Comparison of ENCODE assay signal across 12 cellular contexts in genomic region chr7:127158659-127159058, GRCh38.
DNase-seq lines count a peak whose midpoint lies in the region; ATAC-seq, FAIRE-seq and TF ChIP-seq lines count a peak whose summit lies in the region.
"Had no signal": no experiment of that assay in that cellular context is flagged by ENCODE, and none has a peak within 500 bp of the region (broad histone marks: within the 10 kb centered on the region; RNA-seq: fewer than 3 reads in every experiment).

No MANE protein-coding gene starts in this region.

- H3K79me2 ChIP-seq in K562 (ENCODE audit: control insufficient read depth, insufficient read depth, low read length) = no peaks in the 10 kb centered on the region

- TF ChIP-seq POLR2A in K562 (conservative IDR thresholded peaks at IDR 0.05) = no peak
- TF ChIP-seq POLR2A in esophagus squamous epithelium (IDR thresholded peaks at IDR 0.05) = no peak
- TF ChIP-seq POLR2A in sigmoid colon (IDR thresholded peaks at IDR 0.05) = no peak

- H3K9ac ChIP-seq in K562 (ENCODE audit: insufficient read depth in 1 of 2, low read depth in 2 of 2, low read length in 2 of 2) = no peak overlapping the region

- POLR2A ChIA-PET in K562 (lab: Yijun Ruan, JAX) = no interaction called here

- H3K36me3 ChIP-seq in K562 (ENCODE audit: control insufficient read depth, insufficient read depth, low read length) (no peaks in the 10 kb centered on the region), esophagus squamous epithelium (no peaks in the 10 kb centered on the region), sigmoid colon (no peaks in the 10 kb centered on the region)
- H3K36me3 ChIP-seq: stomach had no signal

- H4K20me1 ChIP-seq in K562 (replicated peaks; ENCODE audit: control insufficient read depth, insufficient read depth, low read length) = no peaks in the 10 kb centered on the region

- peaks cover 0 to 2% (median 0%) of the 10 kb centered on the region in 3 donors for H3K27me3 Mint-ChIP-seq in CD14-positive monocyte (ENCODE audit: low read depth in 3 of 3)

- peak; percentile 51 for ATAC-seq in GM18909 (IDR thresholded peaks at IDR 0.05; ENCODE audit: poor library complexity, unreplicated experiment)
- peak; percentile 59 for ATAC-seq in HG03565 (IDR thresholded peaks at IDR 0.05; ENCODE audit: unreplicated experiment)
- ATAC-seq in K562 = peak; percentile 71

- no peak for TF ChIP-seq EP300 in K562 (IDR thresholded peaks at IDR 0.05; ENCODE audit: low read length)
- no peak for TF ChIP-seq EP300 in sigmoid colon (IDR thresholded peaks at IDR 0.05)

- BruUV-seq in K562 (replicated peaks; lab: Mats Ljungman, UMichigan) = no TSS peak

- no peak overlapping the region for H3K27ac ChIP-seq in K562 (ENCODE audit: extremely low read depth, low read depth, low read length)
- H3K27ac ChIP-seq in esophagus squamous epithelium = no peak overlapping the region
- H3K27ac ChIP-seq in sigmoid colon = no peak overlapping the region
- H3K27ac ChIP-seq: stomach had no signal

- in situ Hi-C loops in K562 (cut with MboI) = no loop called here

- no peaks in the 10 kb centered on the region for H3K4me1 Mint-ChIP-seq in CD14-positive monocyte
- H3K4me1 Mint-ChIP-seq: immature natural killer cell had no signal

- FAIRE-seq in K562 (lab: Jason Lieb, UNC) = peak; percentile 79

- WGBS in K562 (ENCODE audit: insufficient coverage, low coverage, missing lambda C conversion rate) = 0% methylated on average over 3 of the region's 3 CpGs
- 56 to 71% methylated on average over 2 of the region's 3 CpGs for WGBS in esophagus squamous epithelium, 2 donors
- 81 to 92% methylated on average over 3 of the region's 3 CpGs for WGBS in sigmoid colon, 2 donors

- TF ChIP-seq CTCF in CD14-positive monocyte (IDR thresholded peaks at IDR 0.05) (peak; percentile 12), K562 (IDR thresholded peaks at IDR 0.05 in 2 of 3, conservative IDR thresholded peaks at IDR 0.05 in 1 of 3; ENCODE audit: insufficient read depth in 2 of 3, low read depth in 1 of 3, low read length in 3 of 3) (peak in 2 of 3 experiments; percentile 41 to 55; a peak in 4 of 6 replicates), esophagus squamous epithelium (IDR thresholded peaks at IDR 0.05) (peak in 1 of 6 experiments; percentile 12), sigmoid colon (IDR thresholded peaks at IDR 0.05) (no peak)

- no peak overlapping the region for H3K4me2 ChIP-seq in K562 (ENCODE audit: insufficient read depth, low read length)

- H3K9me3 ChIP-seq in K562 (replicated peaks; ENCODE audit: control insufficient read depth, insufficient read depth, low read depth, low read length) (no peaks in the 10 kb centered on the region), esophagus squamous epithelium (no peaks in the 10 kb centered on the region), sigmoid colon (no peaks in the 10 kb centered on the region)

- no peaks in the 10 kb centered on the region for H3K36me3 Mint-ChIP-seq in CD14-positive monocyte
- H3K36me3 Mint-ChIP-seq: immature natural killer cell had no signal

- CTCF ChIA-PET in K562 (lab: Yijun Ruan, JAX; ENCODE audit: low intra/inter-chr PET ratio) = interaction anchor here (0.6 kb wide), 1 partner anchor 22 kb away, joined by 3 read pairs; no protein-coding TSS in a partner anchor

- no peaks in the 10 kb centered on the region for H3K4me1 ChIP-seq in K562 (replicated peaks in 1 of 2; ENCODE audit: control insufficient read depth in 2 of 2, insufficient read depth in 2 of 2, low read length in 2 of 2)
- no peaks in the 10 kb centered on the region for H3K4me1 ChIP-seq in esophagus squamous epithelium
- H3K4me1 ChIP-seq in sigmoid colon = no peaks in the 10 kb centered on the region
- H3K4me1 ChIP-seq: stomach had no signal

- H3K27me3 ChIP-seq in K562 (ENCODE audit: control insufficient read depth in 2 of 2, insufficient read depth in 2 of 2, low read length in 2 of 2) (no peaks in the 10 kb centered on the region), esophagus squamous epithelium (no peaks in the 10 kb centered on the region), sigmoid colon (no peaks in the 10 kb centered on the region)
- H3K27me3 ChIP-seq: stomach had no signal

- no peaks in the 10 kb centered on the region for H3K9me1 ChIP-seq in K562 (ENCODE audit: control insufficient read depth, insufficient read depth, low read length)

- no peak for DNase-seq in CD14-positive monocyte (ENCODE audit: low spot score)
- peak in 3 of 4 experiments; percentile 12 to 24 (median 16) for DNase-seq in K562 (ENCODE audit: extremely low read depth in 1 of 4, low spot score in 3 of 4)
- DNase-seq in esophagus squamous epithelium (lab: John Stamatoyannopoulos, UW) = no peak
- no peak for DNase-seq in sigmoid colon
- no peak for DNase-seq in KG1 (lab: John Stamatoyannopoulos, UW)
- no peak for DNase-seq in NCI-H1694 treated with DMSO at 0.1 percent for 48 hours (lab: John Stamatoyannopoulos, UW)
- DNase-seq: activated CD4-positive, alpha-beta T cell treated with anti-CD3 and anti-CD28 coated beads for 4 hours; immature natural killer cell; NCI-H510A; stomach had no signal

- intact Hi-C loops in CD14-positive monocyte (cut with micrococcal nuclease) = no loop called here
- intact Hi-C loops in K562 (cut with micrococcal nuclease) = no loop called here
- intact Hi-C loops in esophagus squamous epithelium (cut with DNase I) = no loop called here
- intact Hi-C loops in sigmoid colon (cut with DNase I) = no loop called here

- peaks cover 0 to 5% (median 0%) of the 10 kb centered on the region in 7 donors for H3K9me3 Mint-ChIP-seq in CD14-positive monocyte

- no peak overlapping the region for H3K27ac Mint-ChIP-seq in CD14-positive monocyte
- H3K27ac Mint-ChIP-seq: immature natural killer cell had no signal

- TF ChIP-seq RAD21 in K562 (CRISPR knock-in tag; conservative IDR thresholded peaks at IDR 0.05 in 1 of 2, IDR thresholded peaks at IDR 0.05 in 1 of 2) = peak in 1 of 2 experiments; percentile 10; a peak in 1 of 4 replicates

- H2AFZ ChIP-seq in K562 (ENCODE audit: low read depth, low read length) = no peak overlapping the region

- no peak overlapping the region for H3K4me3 Mint-ChIP-seq in CD14-positive monocyte
- H3K4me3 Mint-ChIP-seq: immature natural killer cell had no signal

- H3K4me3 ChIP-seq in K562 (no peak overlapping the region), esophagus squamous epithelium (no peak overlapping the region), sigmoid colon (no peak overlapping the region)
- H3K4me3 ChIP-seq: stomach had no signal

TF ChIP-seq in K562, 482 proteins besides CTCF, POLR2A, EP300 and RAD21:
- TF ChIP-seq HDAC6 (IDR thresholded peaks at IDR 0.05; ENCODE audit: low read depth, low read length) (no peak), MITF (IDR thresholded peaks at IDR 0.05) (no peak), TOE1 (IDR thresholded peaks at IDR 0.05; ENCODE audit: borderline replicate concordance) (no peak), TOE1 (CRISPR knock-in tag; IDR thresholded peaks at IDR 0.05; ENCODE audit: borderline replicate concordance, low read depth) (no peak), ZFP36 (IDR thresholded peaks at IDR 0.05; ENCODE audit: low read depth, low read length, partially characterized antibody) (no peak), ATF1 (CRISPR knock-in tag; IDR thresholded peaks at IDR 0.05) (no peak), ATF1 (tag; IDR thresholded peaks at IDR 0.05) (no peak), ETV6 (IDR thresholded peaks at IDR 0.05; ENCODE audit: borderline replicate concordance in 1 of 2, low read depth in 2 of 2, low read length in 1 of 2) (no peak), ETV6 (CRISPR knock-in tag; IDR thresholded peaks at IDR 0.05; ENCODE audit: borderline replicate concordance) (no peak), SRSF3 (IDR thresholded peaks at IDR 0.05; ENCODE audit: insufficient read depth, low read length) (no peak), CSDE1 (IDR thresholded peaks at IDR 0.05) (no peak), YBX1 (IDR thresholded peaks at IDR 0.05) (no peak)
- TF ChIP-seq, protein P1, sequence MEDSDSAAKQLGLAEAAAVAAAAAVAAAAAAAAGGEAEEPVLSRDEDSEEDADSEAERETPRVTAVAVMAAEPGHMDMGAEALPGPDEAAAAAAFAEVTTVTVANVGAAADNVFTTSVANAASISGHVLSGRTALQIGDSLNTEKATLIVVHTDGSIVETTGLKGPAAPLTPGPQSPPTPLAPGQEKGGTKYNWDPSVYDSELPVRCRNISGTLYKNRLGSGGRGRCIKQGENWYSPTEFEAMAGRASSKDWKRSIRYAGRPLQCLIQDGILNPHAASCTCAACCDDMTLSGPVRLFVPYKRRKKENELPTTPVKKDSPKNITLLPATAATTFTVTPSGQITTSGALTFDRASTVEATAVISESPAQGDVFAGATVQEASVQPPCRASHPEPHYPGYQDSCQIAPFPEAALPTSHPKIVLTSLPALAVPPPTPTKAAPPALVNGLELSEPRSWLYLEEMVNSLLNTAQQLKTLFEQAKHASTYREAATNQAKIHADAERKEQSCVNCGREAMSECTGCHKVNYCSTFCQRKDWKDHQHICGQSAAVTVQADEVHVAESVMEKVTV (CRISPR knock-in tag; IDR thresholded peaks at IDR 0.05) = no peak

Comparison
In these comparisons a context has a peak if more than half of its experiments do, and no peak if none do; other contexts are left out.
1. DNase-seq: peak in K562 (3 of 4); none in CD14-positive monocyte (single experiment), esophagus squamous epithelium (single experiment), sigmoid colon (single experiment), KG1 (single experiment) and NCI-H1694 treated with DMSO at 0.1 percent for 48 hours (single experiment).
2. CTCF ChIP-seq: peak in CD14-positive monocyte (single experiment) and K562 (2 of 3); none in sigmoid colon (0 of 4).
3. Peak in every context shown above with its lines, with median percentiles within 50 percentile points of each other: ATAC-seq.